Comparison of ENCODE assay signal across 12 cellular contexts in genomic region chr3:66495633-66496032, GRCh38. TPM values are rescaled to one million over a fixed set of nuclear protein-coding genes. Genes with fewer than 3 reads are reported as not detected.
DNase-seq lines count a peak whose midpoint lies in the region; ATAC-seq lines count a peak whose summit lies in the region.
"Had no signal": no experiment of that assay in that cellular context is flagged by ENCODE, and none has a peak within 500 bp of the region (broad histone marks: within the 10 kb centered on the region; RNA-seq: fewer than 3 reads in every experiment).

No MANE protein-coding gene starts in this region.

- H3K9ac ChIP-seq in skeletal muscle tissue (ENCODE audit: low read depth in 1 of 3, low read length in 3 of 3) = no peak overlapping the region

- CTCF ChIA-PET in activated CD4-positive, alpha-beta T cell treated with anti-CD3 and anti-CD28 coated beads for 36 hours (lab: Charles Lee) = interaction anchor here (1.5 to 1.9 kb wide), 2 partner anchors 15 to 17 kb away, joined by 4 to 6 read pairs; no protein-coding TSS in a partner anchor

- H3K27me3 ChIP-seq in right cardiac atrium (ENCODE audit: control insufficient read depth, insufficient read depth) (no peaks in the 10 kb centered on the region), skeletal muscle tissue (ENCODE audit: control insufficient read depth in 3 of 3, insufficient read depth in 3 of 3, low read length in 3 of 3) (no peaks in the 10 kb centered on the region)

- no peaks in the 10 kb centered on the region for H3K9me3 Mint-ChIP-seq in activated CD4-positive, alpha-beta T cell treated with anti-CD3 and anti-CD28 coated beads for 36 hours (ENCODE audit: low read depth)

- peaks cover 5% of the 10 kb centered on the region for H3K27me3 Mint-ChIP-seq in activated CD4-positive, alpha-beta T cell treated with anti-CD3 and anti-CD28 coated beads for 36 hours
- no peaks in the 10 kb centered on the region for H3K27me3 Mint-ChIP-seq in T-helper 17 cell

- no peaks in the 10 kb centered on the region for H3K36me3 Mint-ChIP-seq in activated CD4-positive, alpha-beta T cell treated with anti-CD3 and anti-CD28 coated beads for 36 hours (ENCODE audit: low read depth)
- H3K36me3 Mint-ChIP-seq in T-helper 17 cell (ENCODE audit: low read depth) = peaks cover 3% of the 10 kb centered on the region

- peak overlapping the region; percentile 48 for H3K27ac Mint-ChIP-seq in activated CD4-positive, alpha-beta T cell treated with anti-CD3 and anti-CD28 coated beads for 36 hours
- peak overlapping the region; percentile 87 for H3K27ac Mint-ChIP-seq in T-helper 17 cell

- ATAC-seq in activated CD4-positive, alpha-beta T cell treated with anti-CD3 and anti-CD28 coated beads for 36 hours = no peak
- ATAC-seq in T-helper 17 cell (no peak), right cardiac atrium (no peak), HG03139 (IDR thresholded peaks at IDR 0.05; ENCODE audit: unreplicated experiment) (no peak)
- ATAC-seq: naive thymus-derived CD8-positive, alpha-beta T cell had no signal

- no peaks in the 10 kb centered on the region for H3K9me3 ChIP-seq in T-helper 17 cell (ENCODE audit: control insufficient read depth, low read length, poor library complexity, severe bottlenecking)
- H3K9me3 ChIP-seq in right cardiac atrium (ENCODE audit: control insufficient read depth, low read length) = no peaks in the 10 kb centered on the region
- H3K9me3 ChIP-seq in skeletal muscle tissue (ENCODE audit: control insufficient read depth in 3 of 3, low read length in 3 of 3) = no peaks in the 10 kb centered on the region

- intact Hi-C loops in activated CD4-positive, alpha-beta T cell treated with anti-CD3 and anti-CD28 coated beads for 36 hours (cut with DNase I, micrococcal nuclease) = loop anchor here in 1 of 2 experiments (2.0 to 10.0 kb wide), 2 partner anchors 15 to 319 kb away; no protein-coding TSS in a partner anchor
- intact Hi-C loops in right cardiac atrium (cut with DNase I) = loop anchor here in 3 of 4 donors (5.0 to 10.0 kb wide), 4 partner anchors 38 to 81 kb away; no protein-coding TSS in a partner anchor

- H3K4me3 Mint-ChIP-seq in activated CD4-positive, alpha-beta T cell treated with anti-CD3 and anti-CD28 coated beads for 36 hours = no peak overlapping the region
- peak overlapping the region; percentile 73 for H3K4me3 Mint-ChIP-seq in T-helper 17 cell

- POLR2A ChIA-PET in activated CD4-positive, alpha-beta T cell treated with anti-CD3 and anti-CD28 coated beads for 36 hours (lab: Charles Lee) = interaction anchor here (0.9 kb wide), 1 partner anchor 26 kb away, joined by 3 read pairs; no protein-coding TSS in a partner anchor

- H3K27ac ChIP-seq in right cardiac atrium (ENCODE audit: low read length) (peak overlapping the region; percentile 71), skeletal muscle tissue (ENCODE audit: low read depth, low read length) (no peak overlapping the region)

- no peaks in the 10 kb centered on the region for H3K36me3 ChIP-seq in skeletal muscle tissue (ENCODE audit: control insufficient read depth in 3 of 3, insufficient read depth in 3 of 3, low read length in 3 of 3)

- DNase-seq in activated CD4-positive, alpha-beta T cell treated with anti-CD3 and anti-CD28 coated beads for 36 hours = no peak
- no peak for DNase-seq in activated CD4-positive, alpha-beta T cell treated with anti-CD3 and anti-CD28 coated beads for 48 hours
- no peak for DNase-seq in T-helper 17 cell
- DNase-seq in right cardiac atrium = no peak
- no peak for DNase-seq in HuH-7 (ENCODE audit: low spot score)
- no peak for DNase-seq in Ammon's horn (ENCODE audit: low spot score)
- DNase-seq: GF-D8; naive thymus-derived CD8-positive, alpha-beta T cell; NCI-H1417 treated with DMSO at 0.1 percent for 48 hours; stimulated activated CD4-positive, alpha-beta T cell treated with anti-CD3 and anti-CD28 coated beads, Interleukin-4, amount 100 ng/mL, for 24 hours had no signal

- 48% methylated on average over 3 of the region's 3 CpGs for WGBS in right cardiac atrium

- H3K4me1 Mint-ChIP-seq in activated CD4-positive, alpha-beta T cell treated with anti-CD3 and anti-CD28 coated beads for 36 hours = peaks cover 79% of the 10 kb centered on the region
- peaks cover 75% of the 10 kb centered on the region for H3K4me1 Mint-ChIP-seq in T-helper 17 cell

- H3K4me1 ChIP-seq in right cardiac atrium (ENCODE audit: control insufficient read depth, insufficient read depth, low read length) = peaks cover 6% of the 10 kb centered on the region
- peaks cover 51 to 61% (median 59%) of the 10 kb centered on the region in 3 donors for H3K4me1 ChIP-seq in skeletal muscle tissue (ENCODE audit: control insufficient read depth in 3 of 3, insufficient read depth in 3 of 3, low read length in 3 of 3)

- no peak overlapping the region for H3K4me3 ChIP-seq in right cardiac atrium (ENCODE audit: low read length)
- H3K4me3 ChIP-seq in skeletal muscle tissue (ENCODE audit: low read length in 3 of 3) = peak overlapping the region in 2 of 3 donors; percentile 11 to 35

RNA-seq across cellular contexts. Expression of gene LRIG1, which starts 5.2 kb away (rescaled TPM):
- 10 to 100 TPM; 19.1 to 22.7 TPM for total RNA-seq in activated CD4-positive, alpha-beta T cell treated with anti-CD3 and anti-CD28 coated beads for 36 hours
- 10 to 100 TPM; 57.8 to 63.4 TPM for total RNA-seq in T-helper 17 cell
- 100 to 1,000 TPM; 103 to 140 (median 122) TPM for total RNA-seq in right cardiac atrium
- polyA plus RNA-seq in right cardiac atrium = 80.2 TPM
- 135 TPM for total RNA-seq in skeletal muscle tissue
